ENCODE assay signal across 1 cellular context in genomic region chr10:61673360-61673759, GRCh38.
A peak's percentile ranks its signal among the peaks of the same experiment; 100 is the strongest.
TF ChIP-seq lines count a peak whose summit lies in the region.

No MANE protein-coding gene starts in this region.

TF ChIP-seq in K562, 482 proteins besides CTCF, POLR2A, EP300 and RAD21:
- TF ChIP-seq SMARCA4 (IDR thresholded peaks at IDR 0.05) (no peak), MEIS2 (IDR thresholded peaks at IDR 0.05; ENCODE audit: partially characterized antibody) (peak; percentile 15), ATF3 (IDR thresholded peaks at IDR 0.05) (peak; percentile 87), ATF3 (CRISPR knock-in tag; conservative IDR thresholded peaks at IDR 0.05) (no peak), CREM (IDR thresholded peaks at IDR 0.05; ENCODE audit: low read depth) (0 out of 2 replicates have a peak, but pooled peaks have one; percentile 7), JUN (IDR thresholded peaks at IDR 0.05; ENCODE audit: borderline replicate concordance, low read depth, low read length) (0 out of 2 replicates have a peak, but pooled peaks have one; percentile 26), JUN (CRISPR knock-in tag; IDR thresholded peaks at IDR 0.05; ENCODE audit: borderline replicate concordance) (no peak), SMC3 (conservative IDR thresholded peaks at IDR 0.05; ENCODE audit: insufficient read depth, low read depth, low read length) (no peak), ZNF79 (CRISPR knock-in tag; IDR thresholded peaks at IDR 0.05; ENCODE audit: low read depth) (no peak), FOSL1 (tag; conservative IDR thresholded peaks at IDR 0.05) (peak; percentile 76), ADNP (tag; IDR thresholded peaks at IDR 0.05) (no peak), JUND (IDR thresholded peaks at IDR 0.05; ENCODE audit: borderline replicate concordance, low read depth, low read length) (peak; percentile 63), JUND (tag; IDR thresholded peaks at IDR 0.05; ENCODE audit: borderline replicate concordance, low read depth, low read length) (0 out of 3 replicates have a peak, but pooled peaks have one; percentile 38), ATF7 (IDR thresholded peaks at IDR 0.05) (peak; percentile 53)
TF ChIP-seq in K562: peak in this region for 7.
